In the genomic region with DNA sequence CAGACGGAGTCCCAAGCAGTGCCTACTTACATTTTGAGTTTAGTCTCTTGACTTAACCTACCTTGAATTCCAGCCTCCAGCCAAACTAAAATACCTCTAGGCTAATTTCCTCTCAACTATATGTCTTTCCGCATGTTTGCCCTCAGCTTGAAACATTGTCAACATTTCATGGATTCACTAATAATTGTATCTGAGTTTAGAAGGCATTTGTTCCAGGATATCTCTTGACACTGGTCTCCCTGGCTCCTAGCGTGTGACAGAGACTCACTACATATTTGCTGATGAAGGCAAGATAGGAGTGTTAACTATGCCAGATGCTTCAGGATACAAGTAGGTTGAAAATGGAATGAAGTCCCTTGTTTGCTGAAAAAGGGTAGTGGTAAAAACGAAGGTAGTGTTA, we compare ENCODE assay signal across 8 cellular contexts.
"Had no signal": no experiment of that assay in that cellular context is flagged by ENCODE, and none has a peak within 500 bp of the region (broad histone marks: within the 10 kb centered on the region; RNA-seq: fewer than 3 reads in every experiment).

No MANE protein-coding gene starts in this region.

- H3K4me3 ChIP-seq: GM23248, GM23338, HAP-1 had no signal

- H3K9me3 Mint-ChIP-seq: GM23338, H9 had no signal

- DNase-seq: GM23248, GOT3, H7, H9, HCEC 1CT, HFFc6 had no signal

- H3K36me3 ChIP-seq: HAP-1 had no signal

- H3K27ac ChIP-seq: GM23248 had no signal

- H3K4me3 Mint-ChIP-seq: GM23338, H9 had no signal

- H2AFZ ChIP-seq: GM23248, GM23338 had no signal

- H3K9ac ChIP-seq: GM23248 had no signal

- H3K9me3 ChIP-seq: HAP-1 had no signal

- H3K4me2 ChIP-seq: GM23338 had no signal

- H3K27ac Mint-ChIP-seq: GM23338, H9 had no signal
